In genomic region chr19:1054102-1055027, GRCh38 we compare ENCODE assay signal across 1 cellular context.
TF ChIP-seq lines count a peak whose summit lies in the region.

No MANE protein-coding gene starts in this region.

TF ChIP-seq in K562, 482 proteins besides CTCF, POLR2A, EP300 and RAD21 (continues in another document):
- no peak for TF ChIP-seq CREM (IDR thresholded peaks at IDR 0.05; ENCODE audit: low read depth)
- peak in 1 of 2 experiments; percentile 61; a peak in 2 of 4 replicates for TF ChIP-seq RCOR1 (IDR thresholded peaks at IDR 0.05; ENCODE audit: borderline replicate concordance in 1 of 2, low read depth in 2 of 2, low read length in 2 of 2)
- peak; percentile 96 for TF ChIP-seq PTBP1 (IDR thresholded peaks at IDR 0.05; ENCODE audit: low read depth, low read length)
- TF ChIP-seq BRF2 (IDR thresholded peaks at IDR 0.05; ENCODE audit: borderline replicate concordance, insufficient read depth, insufficient read length), result no peak
- TF ChIP-seq ZNF644 (tag; IDR thresholded peaks at IDR 0.05; ENCODE audit: low read depth), result no peak
- no peak for TF ChIP-seq DDX20 (tag; IDR thresholded peaks at IDR 0.05; ENCODE audit: low read depth)
- TF ChIP-seq PCBP2 (IDR thresholded peaks at IDR 0.05; ENCODE audit: low read depth, low read length, poor library complexity, severe bottlenecking), result no peak
- TF ChIP-seq MYNN (IDR thresholded peaks at IDR 0.05), result no peak
- TF ChIP-seq MYNN (CRISPR knock-in tag; IDR thresholded peaks at IDR 0.05), result no peak
- TF ChIP-seq PTTG1 (tag; IDR thresholded peaks at IDR 0.05; ENCODE audit: low read depth), result no peak
- no peak for TF ChIP-seq E2F3 (CRISPR knock-in tag; IDR thresholded peaks at IDR 0.05)
- TF ChIP-seq STAG1 (CRISPR knock-in tag; IDR thresholded peaks at IDR 0.05; ENCODE audit: borderline replicate concordance), result no peak
- no peak for TF ChIP-seq PHF8 (IDR thresholded peaks at IDR 0.05; ENCODE audit: borderline replicate concordance, low read length)
- TF ChIP-seq BCL6 (CRISPR knock-in tag; IDR thresholded peaks at IDR 0.05), result no peak
- TF ChIP-seq ATF1 (CRISPR knock-in tag; IDR thresholded peaks at IDR 0.05), result no peak
- TF ChIP-seq ATF1 (tag; IDR thresholded peaks at IDR 0.05), result no peak
- no peak for TF ChIP-seq ZNF277 (CRISPR knock-in tag; IDR thresholded peaks at IDR 0.05; ENCODE audit: borderline replicate concordance)
- TF ChIP-seq STAT6 (CRISPR knock-in tag; IDR thresholded peaks at IDR 0.05), result no peak
- TF ChIP-seq BCOR (IDR thresholded peaks at IDR 0.05), result peak; percentile 83
- peak; percentile 41 to 73; a peak in 2 of 4 replicates for TF ChIP-seq KDM1A (IDR thresholded peaks at IDR 0.05)
- TF ChIP-seq REST (CRISPR knock-in tag; IDR thresholded peaks at IDR 0.05; ENCODE audit: low read depth), result no peak
- no peak for TF ChIP-seq MIER1 (IDR thresholded peaks at IDR 0.05; ENCODE audit: low read depth)
- no peak for TF ChIP-seq TEAD2 (tag; IDR thresholded peaks at IDR 0.05)
- no peak for TF ChIP-seq ELF4 (CRISPR knock-in tag; IDR thresholded peaks at IDR 0.05)
- TF ChIP-seq RREB1 (CRISPR knock-in tag; IDR thresholded peaks at IDR 0.05), result no peak
- no peak for TF ChIP-seq RBM15 (IDR thresholded peaks at IDR 0.05; ENCODE audit: insufficient read depth, low read length)
- TF ChIP-seq CEBPB (tag; IDR thresholded peaks at IDR 0.05), result no peak
- TF ChIP-seq KDM5B (IDR thresholded peaks at IDR 0.05; ENCODE audit: insufficient replicate concordance, low read depth, low read length), result no peak
- peak; percentile 84 for TF ChIP-seq ZBTB33 (CRISPR knock-in tag; IDR thresholded peaks at IDR 0.05)
- TF ChIP-seq SMARCA5 (IDR thresholded peaks at IDR 0.05), result peak; percentile 29; the same call in 1 of the 2 replicates
- no peak for TF ChIP-seq ELF2 (CRISPR knock-in tag; IDR thresholded peaks at IDR 0.05)
- no peak for TF ChIP-seq STAT5B (CRISPR knock-in tag; IDR thresholded peaks at IDR 0.05)
- TF ChIP-seq ZNF253 (CRISPR knock-in tag; conservative IDR thresholded peaks at IDR 0.05), result no peak
- TF ChIP-seq CBX1 (IDR thresholded peaks at IDR 0.05; ENCODE audit: low read depth), result peak; percentile 74; the same call in 1 of the 2 replicates
- peak; percentile 89 for TF ChIP-seq RBM25 (IDR thresholded peaks at IDR 0.05; ENCODE audit: low read depth, low read length, severe bottlenecking)
- TF ChIP-seq MCM3 (IDR thresholded peaks at IDR 0.05), result no peak
- TF ChIP-seq SIX5 (IDR thresholded peaks at IDR 0.05; ENCODE audit: borderline replicate concordance in 1 of 2, insufficient read depth in 1 of 2, low read depth in 1 of 2, low read length in 2 of 2), result no peak
- peak; percentile 90 for TF ChIP-seq ZFP36 (IDR thresholded peaks at IDR 0.05; ENCODE audit: low read depth, low read length, partially characterized antibody)
- TF ChIP-seq ZNF143 (CRISPR knock-in tag; IDR thresholded peaks at IDR 0.05), result no peak
- TF ChIP-seq KLF10 (CRISPR knock-in tag; IDR thresholded peaks at IDR 0.05), result no peak
- TF ChIP-seq ZBTB9 (CRISPR knock-in tag; IDR thresholded peaks at IDR 0.05), result no peak
- no peak for TF ChIP-seq ZNF449 (CRISPR knock-in tag; IDR thresholded peaks at IDR 0.05)
- TF ChIP-seq POLR2G (IDR thresholded peaks at IDR 0.05; ENCODE audit: low read depth, low read length), result peak; percentile 12
- no peak for TF ChIP-seq GMEB1 (CRISPR knock-in tag; IDR thresholded peaks at IDR 0.05)
- no peak for TF ChIP-seq NFE2 (IDR thresholded peaks at IDR 0.05; ENCODE audit: low read depth)
